8 cellular contexts compared by ENCODE assay signal in the genomic region with DNA sequence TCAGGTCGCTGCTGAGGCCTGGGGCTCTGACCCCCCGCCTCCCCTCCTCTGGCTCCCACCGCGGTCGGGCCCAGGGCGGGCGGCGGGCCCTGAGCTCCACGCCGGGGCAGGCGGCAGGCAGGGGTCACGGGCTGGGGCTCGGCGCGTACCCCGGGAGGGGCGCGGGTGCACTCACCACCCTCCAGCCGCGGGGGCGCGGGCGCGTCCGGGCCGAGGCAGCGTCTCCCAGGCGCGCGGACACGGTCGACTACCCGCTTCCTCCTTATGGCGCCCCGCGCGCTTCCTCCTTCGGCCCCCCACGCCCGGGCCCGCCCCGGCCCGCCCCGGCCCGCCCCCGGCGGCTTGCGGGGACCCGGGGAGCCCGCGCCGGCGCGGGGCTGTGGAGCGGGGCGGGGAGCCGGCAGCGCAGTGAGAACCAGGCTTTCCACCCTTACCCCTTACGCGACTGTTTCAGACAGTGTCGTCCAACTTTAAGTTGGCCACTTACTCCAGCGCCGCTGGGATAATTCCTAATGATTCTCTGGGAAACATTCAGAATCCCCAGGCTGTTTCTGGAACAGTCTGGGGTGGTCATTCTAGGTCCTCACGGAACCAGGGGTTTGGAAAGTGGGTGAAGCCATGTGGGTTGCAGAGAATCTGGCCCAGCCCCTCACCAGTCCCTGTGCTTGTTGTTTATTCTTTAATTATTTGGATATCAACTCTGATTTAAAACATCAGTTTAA.
DNase-seq lines count a peak whose midpoint lies in the region; ATAC-seq lines count a peak whose summit lies in the region.

TSS of gene BID (minus strand) at position 264 of the 722 bp plus-strand sequence. CDS start 24,353 bp downstream, outside the sequence.

- ATAC-seq in HG02981 (IDR thresholded peaks at IDR 0.05; ENCODE audit: unreplicated experiment) (peak; percentile 18), GM18519 (IDR thresholded peaks at IDR 0.05; ENCODE audit: low FRiP score, unreplicated experiment) (no peak)
- ATAC-seq in central memory CD8-positive, alpha-beta T cell (replicated peaks; ENCODE audit: extremely low read depth, poor library complexity, severe bottlenecking): peak; percentile 27

- H3K27me3 Mint-ChIP-seq in central memory CD8-positive, alpha-beta T cell: no peaks in the 10 kb centered on the region

- H3K27ac Mint-ChIP-seq in central memory CD8-positive, alpha-beta T cell (ENCODE audit: low read depth): peak within 1 kb of the TSS; percentile 98

- H3K9me3 Mint-ChIP-seq in central memory CD8-positive, alpha-beta T cell: no peaks in the 10 kb centered on the region

- H3K4me3 Mint-ChIP-seq in central memory CD8-positive, alpha-beta T cell: peak within 1 kb of the TSS; percentile 89

- peaks cover 22% of the 10 kb centered on the region for H3K36me3 Mint-ChIP-seq in central memory CD8-positive, alpha-beta T cell (ENCODE audit: insufficient read depth)

- peak; percentile 26 to 39 for DNase-seq in NCI-H2081 (lab: John Stamatoyannopoulos, UW)
- DNase-seq in NCI-H2081 treated with DMSO at 0.1 percent for 48 hours (lab: John Stamatoyannopoulos, UW): no peak
- peak; percentile 24 for DNase-seq in T follicular helper cell (ENCODE audit: low read depth)
- DNase-seq in central memory CD8-positive, alpha-beta T cell (ENCODE audit: low spot score in 2 of 2): no peak
- DNase-seq in kidney tubule cell (ENCODE audit: low spot score): peak; percentile 56
- peak; percentile 35 to 43 for DNase-seq in stimulated activated CD4-positive, alpha-beta T cell treated with anti-CD3 and anti-CD28 coated beads, Interleukin-4, amount 100 ng/mL, for 4 hours

- peaks cover 73% of the 10 kb centered on the region for H3K4me1 Mint-ChIP-seq in central memory CD8-positive, alpha-beta T cell

Comparison
In these comparisons a context has a peak if more than half of its experiments do, and no peak if none do; other contexts are left out.
1. DNase-seq: peak in NCI-H2081 (2 of 2), T follicular helper cell (single experiment), kidney tubule cell (single experiment) and stimulated activated CD4-positive, alpha-beta T cell treated with anti-CD3 and anti-CD28 coated beads, Interleukin-4, amount 100 ng/mL, for 4 hours (2 of 2); none in NCI-H2081 treated with DMSO at 0.1 percent for 48 hours (single experiment) and central memory CD8-positive, alpha-beta T cell (0 of 2).